ENCODE assay signal across 17 cellular contexts in genomic region chr15:54772663-54773062, GRCh38.
"Had no signal": no experiment of that assay in that cellular context is flagged by ENCODE, and none has a peak within 500 bp of the region (broad histone marks: within the 10 kb centered on the region; RNA-seq: fewer than 3 reads in every experiment).

No MANE protein-coding gene starts in this region.

- DNase-seq: activated CD4-positive, alpha-beta T cell treated with anti-CD3 and anti-CD28 coated beads, Interleukin-2, amount 10 ng/mL, durations not matched to agents 7 days and 5 days; activated CD4-positive, CD25-positive, alpha-beta regulatory T cell; activated naive CD4-positive, alpha-beta T cell treated with anti-CD3 and anti-CD28 coated beads, Interleukin-2, amount 50 U/mL, for 16 hours; activated T-cell treated with anti-CD3 and anti-CD28 coated beads for 4 hours; left colon; naive B cell; posterior cingulate gyrus; stimulated activated CD4-positive, alpha-beta T cell treated with anti-CD3 and anti-CD28 coated beads, Interleukin-15, amount 100 ng/mL, for 24 hours; stimulated activated CD4-positive, alpha-beta T cell treated with anti-CD3 and anti-CD28 coated beads, Interleukin-4, amount 100 ng/mL, for 24 hours; stimulated activated naive CD8-positive, alpha-beta T cell treated with anti-CD3 and anti-CD28 coated beads, Interleukin-15, amount 100 ng/mL, for 72 hours; T1000; testis; upper lobe of right lung had no signal

- H3K36me3 Mint-ChIP-seq: brain, naive B cell had no signal

- ATAC-seq: left colon; stimulated activated naive CD8-positive, alpha-beta T cell treated with anti-CD3 and anti-CD28 coated beads, Interleukin-15, amount 100 ng/mL, for 72 hours; upper lobe of right lung had no signal

- H3K36me3 ChIP-seq: upper lobe of right lung had no signal

- H3K4me3 ChIP-seq: hepatocyte, lung, testis, upper lobe of right lung had no signal

- H3K27me3 Mint-ChIP-seq: naive B cell; stimulated activated naive CD8-positive, alpha-beta T cell treated with anti-CD3 and anti-CD28 coated beads, Interleukin-15, amount 100 ng/mL, for 72 hours had no signal

- H3K9me3 Mint-ChIP-seq: activated CD4-positive, alpha-beta T cell treated with anti-CD3 and anti-CD28 coated beads, Interleukin-2, amount 10 ng/mL, durations not matched to agents 7 days and 5 days; activated T-helper 2 cell treated with anti-CD3 and anti-CD28 coated beads, Interferon-gamma antibody, Interleukin-2, Interleukin-4, amounts not matched to agents 10 μg/mL and 5 μg/mL and 100 μg/mL, durations not matched to agents 14 hours and 24 hours and 36 hours had no signal

- H3K27ac Mint-ChIP-seq: activated CD4-positive, alpha-beta T cell treated with anti-CD3 and anti-CD28 coated beads, Interleukin-2, amount 10 ng/mL, durations not matched to agents 7 days and 5 days; activated T-helper 2 cell treated with anti-CD3 and anti-CD28 coated beads, Interferon-gamma antibody, Interleukin-2, Interleukin-4, amounts not matched to agents 10 μg/mL and 5 μg/mL and 100 μg/mL, durations not matched to agents 14 hours and 24 hours and 36 hours; brain; naive B cell; stimulated activated naive CD8-positive, alpha-beta T cell treated with anti-CD3 and anti-CD28 coated beads, Interleukin-15, amount 100 ng/mL, for 72 hours had no signal

- H3K27me3 ChIP-seq: hepatocyte, testis, upper lobe of right lung had no signal

- H3K4me3 Mint-ChIP-seq: activated CD4-positive, alpha-beta T cell treated with anti-CD3 and anti-CD28 coated beads, Interleukin-2, amount 10 ng/mL, durations not matched to agents 7 days and 5 days; brain; naive B cell; stimulated activated naive CD8-positive, alpha-beta T cell treated with anti-CD3 and anti-CD28 coated beads, Interleukin-15, amount 100 ng/mL, for 72 hours had no signal

- H3K4me1 Mint-ChIP-seq: activated CD4-positive, alpha-beta T cell treated with anti-CD3 and anti-CD28 coated beads, Interleukin-2, amount 10 ng/mL, durations not matched to agents 7 days and 5 days; brain; naive B cell; stimulated activated naive CD8-positive, alpha-beta T cell treated with anti-CD3 and anti-CD28 coated beads, Interleukin-15, amount 100 ng/mL, for 72 hours had no signal
